Comparison of ENCODE assay signal across 12 cellular contexts in the genomic region with DNA sequence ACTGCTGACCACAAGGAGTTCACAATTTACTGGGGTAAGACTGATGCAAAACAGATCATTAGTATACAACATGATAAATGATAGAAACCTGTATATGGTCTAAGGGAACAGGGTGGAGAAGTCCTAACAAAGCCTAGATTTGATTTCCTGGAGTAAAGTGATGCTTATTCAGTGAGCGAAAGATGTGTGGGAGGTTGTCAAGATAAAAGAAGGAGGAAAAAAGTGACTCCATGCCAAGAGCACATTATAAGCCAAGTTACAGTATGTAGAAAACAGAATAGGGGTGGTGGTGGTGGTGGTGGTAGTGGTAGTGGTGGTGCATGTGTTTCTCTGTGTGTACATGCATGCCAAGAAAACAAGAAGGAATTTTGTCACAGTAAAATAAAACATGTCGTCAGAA.
DNase-seq lines count a peak whose midpoint lies in the region; TF ChIP-seq lines count a peak whose summit lies in the region.
"Had no signal": no experiment of that assay in that cellular context is flagged by ENCODE, and none has a peak within 500 bp of the region (broad histone marks: within the 10 kb centered on the region; RNA-seq: fewer than 3 reads in every experiment).

No MANE protein-coding gene starts in this region.

- H3K27ac ChIP-seq in GM23248 (no peak overlapping the region), epithelial cell of prostate (peak overlapping the region; percentile 88), osteoblast (ENCODE audit: low read depth, low read length) (no peak overlapping the region), SJCRH30 (no peak overlapping the region)

- no peaks in the 10 kb centered on the region for H3K79me2 ChIP-seq in GM23248 (ENCODE audit: insufficient read depth)
- no peaks in the 10 kb centered on the region for H3K79me2 ChIP-seq in osteoblast (ENCODE audit: insufficient read depth, low read length)

- in situ Hi-C loops in GM23248 (cut with MboI): no loop called here

- H3K27me3 ChIP-seq in GM23248 (replicated peaks; ENCODE audit: insufficient read depth) (no peaks in the 10 kb centered on the region), osteoblast (ENCODE audit: insufficient read depth, low read length) (no peaks in the 10 kb centered on the region), SJCRH30 (no peaks in the 10 kb centered on the region)

- H3K9me2 ChIP-seq in GM23248 (ENCODE audit: insufficient read depth): no peaks in the 10 kb centered on the region

- no peak overlapping the region for H3K9ac ChIP-seq in GM23248

- no peak overlapping the region for H2AFZ ChIP-seq in GM23248
- no peak overlapping the region for H2AFZ ChIP-seq in osteoblast (ENCODE audit: low read length)

- no peak overlapping the region for H3K4me3 ChIP-seq in GM23248
- H3K4me3 ChIP-seq in osteoblast (ENCODE audit: insufficient read depth, low read length): no peak overlapping the region
- H3K4me3 ChIP-seq in SJCRH30: no peak overlapping the region

- H3K4me1 ChIP-seq in GM23248 (ENCODE audit: insufficient read depth) (peaks cover 51% of the 10 kb centered on the region), osteoblast (ENCODE audit: insufficient read depth, low read length) (peaks cover 50% of the 10 kb centered on the region), SJCRH30 (peaks cover 24% of the 10 kb centered on the region)

- no peaks in the 10 kb centered on the region for H3K9me3 ChIP-seq in GM23248 (ENCODE audit: low read depth)
- H3K9me3 ChIP-seq in osteoblast (ENCODE audit: low read depth, low read length): no peaks in the 10 kb centered on the region
- H3K9me3 ChIP-seq in SJCRH30 (replicated peaks): no peaks in the 10 kb centered on the region

- H4K20me1 ChIP-seq in GM23248 (ENCODE audit: insufficient read depth): no peaks in the 10 kb centered on the region
- no peaks in the 10 kb centered on the region for H4K20me1 ChIP-seq in osteoblast (ENCODE audit: insufficient read depth, low read length)

- H3K36me3 ChIP-seq in GM23248 (ENCODE audit: low read depth): no peaks in the 10 kb centered on the region
- no peaks in the 10 kb centered on the region for H3K36me3 ChIP-seq in osteoblast (ENCODE audit: insufficient read depth, low read length)
- no peaks in the 10 kb centered on the region for H3K36me3 ChIP-seq in SJCRH30

- peaks cover 46% of the 10 kb centered on the region for H3F3A ChIP-seq in GM23248 (ENCODE audit: insufficient read depth)

- H3K4me2 ChIP-seq in GM23248 (ENCODE audit: unreplicated experiment): peak overlapping the region; percentile 29
- H3K4me2 ChIP-seq in osteoblast (ENCODE audit: insufficient read depth, low read length): peak overlapping the region; percentile 10

- 86 to 97% methylated on average over 2 of the region's 2 CpGs for WGBS in GM23248 (ENCODE audit: low coverage in 1 of 2, low lambda C conversion rate in 2 of 2, missing lambda C conversion rate in 2 of 2), 2 experiments

- DNase-seq in GM23248 (no peak), amniotic epithelial cell (ENCODE audit: low read depth) (peak; percentile 40), epithelial cell of prostate (ENCODE audit: low read depth, low spot score) (no peak), osteoblast (ENCODE audit: insufficient read length, low spot score, missing footprints) (no peak), SJCRH30 (no peak), H4 (ENCODE audit: low spot score) (no peak)
- no peak for DNase-seq in activated naive CD4-positive, alpha-beta T cell treated with Interleukin-2 at 50 U/mL for 16 hours
- DNase-seq: C1 segment of cervical spinal cord; Calu3; CD4-positive, alpha-beta T cell; DMS 273 treated with DMSO at 0.1 percent for 48 hours; H7 had no signal

- no peak for TF ChIP-seq CTCF in osteoblast (IDR thresholded peaks at IDR 0.05; ENCODE audit: extremely low read depth, low read depth, low read length)
